25 cellular contexts compared by ENCODE assay signal in genomic region chr20:39103732-39104131, GRCh38.
DNase-seq lines count a peak whose midpoint lies in the region; ATAC-seq and TF ChIP-seq lines count a peak whose summit lies in the region.
"Had no signal": no experiment of that assay in that cellular context is flagged by ENCODE, and none has a peak within 500 bp of the region (broad histone marks: within the 10 kb centered on the region; RNA-seq: fewer than 3 reads in every experiment).

No MANE protein-coding gene starts in this region.

- no peak overlapping the region for H2BK120ac ChIP-seq in H9 (ENCODE audit: low read depth, low read length, poor library complexity, severe bottlenecking)

- H3K79me2 ChIP-seq in DND-41 (ENCODE audit: insufficient read depth, low read length) (no peaks in the 10 kb centered on the region), H9 (ENCODE audit: insufficient read depth, low read length) (no peaks in the 10 kb centered on the region)

- H3K4me2 ChIP-seq in DND-41 (ENCODE audit: insufficient read depth, low read length) (no peak overlapping the region), H9 (ENCODE audit: insufficient read depth, insufficient read length, low read length) (no peak overlapping the region)
- H3K4me2 ChIP-seq: GM23338 had no signal

- H3K56ac ChIP-seq in H9 (ENCODE audit: insufficient read length, low read depth, low read length): no peak overlapping the region

- no peak overlapping the region for H3K4me3 ChIP-seq in DND-41 (ENCODE audit: low read depth in 1 of 2, low read length in 2 of 2)
- no peak overlapping the region for H3K4me3 ChIP-seq in fibroblast of mammary gland (ENCODE audit: control insufficient read depth, low read depth, low read length)
- H3K4me3 ChIP-seq: GM23338, heart right ventricle had no signal

- ATAC-seq in DND-41 (ENCODE audit: insufficient read depth, low read depth) (no peak), HG03135 (IDR thresholded peaks at IDR 0.05; ENCODE audit: unreplicated experiment) (no peak)
- ATAC-seq: activated T-cell treated with anti-CD3 and anti-CD28 coated beads, Interleukin-2, amount 50 U/mL, for 72 hours; GM23338; heart right ventricle; left lobe of liver; naive thymus-derived CD4-positive, alpha-beta T cell had no signal

- H3K36me3 ChIP-seq in DND-41 (ENCODE audit: insufficient read depth, low read length): no peaks in the 10 kb centered on the region
- H3K36me3 ChIP-seq: heart right ventricle had no signal

- H3K4me1 ChIP-seq in DND-41 (ENCODE audit: insufficient read depth, low read length) (peaks cover 2% of the 10 kb centered on the region), H9 (ENCODE audit: insufficient read depth, low read length) (no peaks in the 10 kb centered on the region)
- H3K4me1 ChIP-seq: heart right ventricle had no signal

- no peak overlapping the region for H4K8ac ChIP-seq in H9 (replicated peaks; ENCODE audit: insufficient read length, low read depth, low read length)

- H3K23me2 ChIP-seq in H9 (ENCODE audit: insufficient read length, low read depth, low read length, poor library complexity, severe bottlenecking): no peaks in the 10 kb centered on the region

- no peak overlapping the region for H4K5ac ChIP-seq in H9 (ENCODE audit: insufficient read length, low read depth, low read length)

- H3K9me3 ChIP-seq in DND-41 (ENCODE audit: insufficient read depth, low read length, severe bottlenecking) (peaks cover 2% of the 10 kb centered on the region), H9 (ENCODE audit: control insufficient read depth, low read depth, low read length) (peaks cover 6% of the 10 kb centered on the region)

- H4K20me1 ChIP-seq in DND-41 (ENCODE audit: insufficient read depth, low read length) (no peaks in the 10 kb centered on the region), H9 (ENCODE audit: control insufficient read depth, insufficient read depth, insufficient read length) (no peaks in the 10 kb centered on the region)

- DNase-seq in DND-41 (no peak), H9 (no peak), fibroblast of mammary gland (ENCODE audit: low read depth) (peak; percentile 23), NCI-H1048 (lab: John Stamatoyannopoulos, UW) (no peak)
- no peak for DNase-seq in stimulated activated CD4-positive, alpha-beta T cell treated with anti-CD3 and anti-CD28 coated beads, Interleukin-15, amount 100 ng/mL, for 24 hours
- DNase-seq in activated T-cell treated with anti-CD3 and anti-CD28 coated beads, Interleukin-2, amount 50 U/mL, for 24 hours: no peak
- DNase-seq: activated CD4-positive, alpha-beta T cell treated with anti-CD3 and anti-CD28 coated beads for 4 hours; activated naive CD4-positive, alpha-beta T cell treated with anti-CD3 and anti-CD28 coated beads for 36 hours; activated T-cell treated with anti-CD3 and anti-CD28 coated beads, Interleukin-2, amount 50 U/mL, for 72 hours; amygdala; CD4-positive, alpha-beta T cell; DMS153; heart right ventricle; IMR-90; naive thymus-derived CD4-positive, alpha-beta T cell; NCI-H1417 treated with DMSO at 0.1 percent for 48 hours; NCI-H526 treated with DMSO at 0.1 percent for 48 hours; retina; Right ventricle myocardium superior; stimulated activated CD4-positive, alpha-beta T cell treated with anti-CD3 and anti-CD28 coated beads, Interleukin-4, amount 100 ng/mL, for 24 hours; stimulated activated naive CD4-positive, alpha-beta T cell treated with Interleukin-2 at 50 U/mL for 16 hours had no signal

- no peak overlapping the region for H3K14ac ChIP-seq in H9 (ENCODE audit: insufficient read depth, low read length)

- peaks cover under 1% of the 10 kb centered on the region in 2 experiments; a peak in 3 of 4 replicates for H3K4me1 Mint-ChIP-seq in H9
- H3K4me1 Mint-ChIP-seq in activated T-cell treated with anti-CD3 and anti-CD28 coated beads, Interleukin-2, amount 50 U/mL, for 24 hours (ENCODE audit: low read depth): no peaks in the 10 kb centered on the region
- H3K4me1 Mint-ChIP-seq: naive thymus-derived CD4-positive, alpha-beta T cell had no signal

- H2AK5ac ChIP-seq in H9 (ENCODE audit: insufficient read length, low read length): no peak overlapping the region

- H2BK12ac ChIP-seq in H9 (ENCODE audit: insufficient read length, low read depth, low read length): no peak overlapping the region

- H3K36me3 Mint-ChIP-seq in H9 (ENCODE audit: insufficient read depth in 1 of 3, low read depth in 3 of 3): peaks cover 4 to 6% (median 5%) of the 10 kb centered on the region in 3 experiments; a peak in 6 of 7 replicates
- H3K36me3 Mint-ChIP-seq in activated T-cell treated with anti-CD3 and anti-CD28 coated beads, Interleukin-2, amount 50 U/mL, for 24 hours (ENCODE audit: low read depth): no peaks in the 10 kb centered on the region

- no peaks in the 10 kb centered on the region for H3K27me3 ChIP-seq in DND-41 (ENCODE audit: insufficient read depth, low read length, poor library complexity)
- H3K27me3 ChIP-seq in H9 (ENCODE audit: insufficient read depth, low read length): no peaks in the 10 kb centered on the region

- H2BK5ac ChIP-seq in H9 (ENCODE audit: insufficient read length, low read length): no peak overlapping the region

- H3K18ac ChIP-seq in H9 (ENCODE audit: insufficient read length, low read depth, low read length): no peak overlapping the region

- no peak overlapping the region for H3K23ac ChIP-seq in H9 (ENCODE audit: insufficient read length, low read depth, low read length)

- H4K91ac ChIP-seq in H9 (ENCODE audit: insufficient read length, low read depth, low read length): no peak overlapping the region

- no peak overlapping the region for H3K4ac ChIP-seq in H9 (ENCODE audit: low read depth, low read length)

- no peak overlapping the region for H3K4me3 Mint-ChIP-seq in H9
- H3K4me3 Mint-ChIP-seq in activated T-cell treated with anti-CD3 and anti-CD28 coated beads, Interleukin-2, amount 50 U/mL, for 24 hours: no peak overlapping the region
- H3K4me3 Mint-ChIP-seq: activated naive CD4-positive, alpha-beta T cell treated with anti-CD3 and anti-CD28 coated beads for 36 hours; activated T-cell treated with anti-CD3 and anti-CD28 coated beads, Interleukin-2, amount 50 U/mL, for 72 hours; CD4-positive, alpha-beta T cell; GM23338; naive thymus-derived CD4-positive, alpha-beta T cell had no signal

- no CpG with 5 or more reads among the region's 1 CpG for WGBS in H9 (ENCODE audit: extremely low coverage, insufficient read length, low lambda C conversion rate)

- no peak overlapping the region for H3K27ac Mint-ChIP-seq in H9
- no peak overlapping the region for H3K27ac Mint-ChIP-seq in activated T-cell treated with anti-CD3 and anti-CD28 coated beads, Interleukin-2, amount 50 U/mL, for 24 hours
- H3K27ac Mint-ChIP-seq: activated naive CD4-positive, alpha-beta T cell treated with anti-CD3 and anti-CD28 coated beads for 36 hours; activated T-cell treated with anti-CD3 and anti-CD28 coated beads, Interleukin-2, amount 50 U/mL, for 72 hours; CD4-positive, alpha-beta T cell; GM23338; naive thymus-derived CD4-positive, alpha-beta T cell had no signal

- H3T11ph ChIP-seq in H9 (ENCODE audit: low read length): no peak overlapping the region

- peaks cover 16% of the 10 kb centered on the region for H3K27me3 Mint-ChIP-seq in H9 (ENCODE audit: low read depth)
- peaks cover 58% of the 10 kb centered on the region for H3K27me3 Mint-ChIP-seq in activated T-cell treated with anti-CD3 and anti-CD28 coated beads, Interleukin-2, amount 50 U/mL, for 24 hours

- TF ChIP-seq CTCF in DND-41 (IDR thresholded peaks at IDR 0.05; ENCODE audit: borderline replicate concordance, extremely low read depth, low read length, poor library complexity, severe bottlenecking) (peak; percentile 28), H9 (conservative IDR thresholded peaks at IDR 0.05) (0 out of 3 replicates have a peak, but pooled peaks have one; percentile 18), VCaP (conservative IDR thresholded peaks at IDR 0.05) (0 out of 2 replicates have a peak, but pooled peaks have one; percentile 6), fibroblast of mammary gland (conservative IDR thresholded peaks at IDR 0.05; ENCODE audit: control insufficient read depth, insufficient read depth, low read depth, low read length) (peak; percentile 23)

- no peak overlapping the region for H2BK20ac ChIP-seq in H9 (ENCODE audit: low read depth, low read length, poor library complexity, severe bottlenecking)

- no peaks in the 10 kb centered on the region for H3K79me1 ChIP-seq in H9 (ENCODE audit: insufficient read depth, low read depth, low read length, poor library complexity, severe bottlenecking)

- no peak overlapping the region for H2BK15ac ChIP-seq in H9 (ENCODE audit: low read depth, low read length)

- H3K9ac ChIP-seq in DND-41 (ENCODE audit: low read depth, low read length) (no peak overlapping the region), H9 (ENCODE audit: extremely low read depth, insufficient read length, low read length) (no peak overlapping the region)

- peaks cover 9 to 20% of the 10 kb centered on the region in 2 experiments for H3K9me3 Mint-ChIP-seq in H9
- no peaks in the 10 kb centered on the region for H3K9me3 Mint-ChIP-seq in activated T-cell treated with anti-CD3 and anti-CD28 coated beads, Interleukin-2, amount 50 U/mL, for 24 hours

- H2AFZ ChIP-seq in DND-41 (ENCODE audit: low read depth, low read length) (no peak overlapping the region), H9 (ENCODE audit: low read length) (no peak overlapping the region)
- H2AFZ ChIP-seq: GM23338 had no signal

- no peak overlapping the region for H3K27ac ChIP-seq in DND-41 (ENCODE audit: low read length)
- no peak overlapping the region for H3K27ac ChIP-seq in H9 (ENCODE audit: insufficient read length, low read depth, low read length)
- no peak overlapping the region for H3K27ac ChIP-seq in VCaP
- H3K27ac ChIP-seq: heart right ventricle had no signal
